Comparison of ENCODE assay signal across 34 cellular contexts in the genomic region with DNA sequence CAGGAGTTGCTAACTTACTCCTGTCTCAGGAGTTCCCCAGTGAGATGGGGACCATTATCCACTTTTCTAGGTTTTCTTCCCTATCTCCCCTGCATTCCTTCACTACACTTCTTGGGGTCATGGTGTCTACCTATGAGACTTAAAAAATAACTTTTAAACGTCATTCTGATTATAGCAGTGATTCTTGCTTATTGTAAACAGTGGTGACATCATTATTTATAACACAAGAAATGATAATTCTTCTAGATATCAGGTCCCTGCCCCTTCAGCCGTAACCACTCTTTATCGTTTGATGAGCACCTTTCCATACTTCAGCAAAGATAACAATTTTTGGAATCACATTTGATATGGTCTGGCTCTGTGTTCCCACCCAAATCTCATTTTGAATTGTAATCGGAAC.
"Had no signal": no experiment of that assay in that cellular context is flagged by ENCODE, and none has a peak within 500 bp of the region (broad histone marks: within the 10 kb centered on the region; RNA-seq: fewer than 3 reads in every experiment).

No MANE protein-coding gene starts in this region.

- H3K9me3 ChIP-seq: MG63 had no signal

- DNase-seq: Karpas-422, Kasumi-1, MG63, MM.1S, MV-4-11, NCI-H1048, NCI-H1092, NCI-H1092 treated with DMSO at 0.1 percent for 48 hours, NCI-H1105, NCI-H1105 treated with DMSO at 0.1 percent for 48 hours, NCI-H1417, NCI-H1417 treated with DMSO at 0.1 percent for 48 hours, NCI-H1436, NCI-H1436 treated with DMSO at 0.1 percent for 48 hours, NCI-H146, NCI-H1694, NCI-H1694 treated with DMSO at 0.1 percent for 48 hours, NCI-H187, NCI-H187 treated with DMSO at 0.1 percent for 48 hours, NCI-H1930, NCI-H2029, NCI-H2029 treated with DMSO at 0.1 percent for 48 hours, NCI-H2081, NCI-H2081 treated with DMSO at 0.1 percent for 48 hours, NCI-H2107, NCI-H2171, NCI-H2171 treated with DMSO at 0.1 percent for 48 hours, NCI-H2227 treated with DMSO at 0.1 percent for 48 hours, NCI-H226, NCI-H345, NCI-H446 treated with DMSO at 0.1 percent for 48 hours, NCI-H510A, NCI-H510A treated with DMSO at 0.1 percent for 48 hours, NCI-H524 had no signal

- H3K4me3 ChIP-seq: MG63 had no signal

- H3K36me3 ChIP-seq: MG63 had no signal
